Comparison of ENCODE assay signal across 8 cellular contexts in genomic region chr14:39266589-39266870, GRCh38. TPM values are rescaled to one million over a fixed set of nuclear protein-coding genes. Genes with fewer than 3 reads are reported as not detected.
DNase-seq lines count a peak whose midpoint lies in the region; ATAC-seq and TF ChIP-seq lines count a peak whose summit lies in the region.

No MANE protein-coding gene starts in this region.

- WGBS in neuronal stem cell (ENCODE audit: extremely low coverage in 2 of 2, insufficient read length in 2 of 2, insufficient replicate concordance in 1 of 2), 2 donors: no CpG with 5 or more reads among the region's 28 CpGs

- peaks cover 24% of the 10 kb centered on the region for H3K79me2 ChIP-seq in fibroblast of lung (ENCODE audit: control insufficient read depth, insufficient read depth, low read length)

- H2BK12ac ChIP-seq in neuronal stem cell (ENCODE audit: low read length): peak overlapping the region; percentile 30

- no peak overlapping the region for H4K91ac ChIP-seq in neuronal stem cell (ENCODE audit: low read depth, low read length, poor library complexity)

- H3K4ac ChIP-seq in neuronal stem cell (ENCODE audit: low read length): no peak overlapping the region

- no peak overlapping the region for H2BK120ac ChIP-seq in neuronal stem cell (ENCODE audit: low read depth, low read length)

- H3K36me3 ChIP-seq in fibroblast of lung (ENCODE audit: control insufficient read depth, insufficient read depth, low read length) (no peaks in the 10 kb centered on the region), neuronal stem cell (replicated peaks in 1 of 2; ENCODE audit: control insufficient read depth in 2 of 2, insufficient read depth in 2 of 2, low read length in 2 of 2) (no peaks in the 10 kb centered on the region)

- peak overlapping the region; percentile 98 for H3K18ac ChIP-seq in neuronal stem cell (ENCODE audit: low read length)

- H2AFZ ChIP-seq in fibroblast of lung (ENCODE audit: low read length) (peak overlapping the region; percentile 94), neuronal stem cell (ENCODE audit: low read length) (peak overlapping the region; percentile 99)

- no peaks in the 10 kb centered on the region for H3K4me1 ChIP-seq in fibroblast of lung (ENCODE audit: control insufficient read depth, extremely low read depth, insufficient read depth, low read length)
- H3K4me1 ChIP-seq in neuronal stem cell (ENCODE audit: control insufficient read depth in 2 of 2, insufficient read depth in 1 of 2, low read depth in 1 of 2, low read length in 2 of 2): peaks cover 3 to 14% of the 10 kb centered on the region in 2 donors

- peak overlapping the region; percentile 92 for H3K4me2 ChIP-seq in fibroblast of lung (ENCODE audit: extremely low read depth, insufficient read depth, low read length)
- peak overlapping the region; percentile 89 for H3K4me2 ChIP-seq in neuronal stem cell (ENCODE audit: insufficient read depth, low read length, poor library complexity, severe bottlenecking)

- H3K4me3 ChIP-seq in fibroblast of lung (replicated peaks in 1 of 4; ENCODE audit: control extremely low read depth in 1 of 4, insufficient read depth in 1 of 4, low read depth in 3 of 4, low read length in 4 of 4) (peak overlapping the region; percentile 76 to 97 (median 88)), neuronal stem cell (ENCODE audit: low read length in 2 of 2) (peak overlapping the region; percentile 65 to 90)

- no peaks in the 10 kb centered on the region for H3K27me3 ChIP-seq in fibroblast of lung (ENCODE audit: control insufficient read depth, insufficient read depth, low read length)
- H3K27me3 ChIP-seq in neuronal stem cell (ENCODE audit: control insufficient read depth in 3 of 3, insufficient read depth in 3 of 3, low read depth in 1 of 3, low read length in 3 of 3): no peaks in the 10 kb centered on the region

- H3K9me3 ChIP-seq in fibroblast of lung (ENCODE audit: control insufficient read depth, insufficient read depth, low read depth, low read length) (no peaks in the 10 kb centered on the region), neuronal stem cell (replicated peaks in 1 of 2; ENCODE audit: control insufficient read depth in 2 of 2, insufficient read depth in 1 of 2, low read depth in 1 of 2, low read length in 2 of 2) (peaks cover 0 to 6% of the 10 kb centered on the region in 2 donors)

- peak overlapping the region; percentile 77 for H2BK5ac ChIP-seq in neuronal stem cell (ENCODE audit: low read length)

- H3K9ac ChIP-seq in fibroblast of lung (ENCODE audit: insufficient read depth, low read length) (peak overlapping the region; percentile 98), neuronal stem cell (ENCODE audit: low read depth, low read length, poor library complexity) (no peak overlapping the region)

- no peak for TF ChIP-seq CTCF in fibroblast of lung (conservative IDR thresholded peaks at IDR 0.05 in 1 of 2, IDR thresholded peaks at IDR 0.05 in 1 of 2; ENCODE audit: low read depth in 1 of 2, low read length in 2 of 2)

- DNase-seq in AG20443 (ENCODE audit: low spot score) (peak; percentile 68), T-helper 9 cell (peak; percentile 21), fibroblast of lung (ENCODE audit: low read depth in 2 of 2) (peak in 1 of 2 donors; percentile 65), neuronal stem cell (ENCODE audit: low spot score) (no peak), COR-L47 (lab: John Stamatoyannopoulos, UW) (no peak), NCI-H2227 (lab: John Stamatoyannopoulos, UW; ENCODE audit: unreplicated experiment) (no peak)

- H4K8ac ChIP-seq in neuronal stem cell (ENCODE audit: low read depth, low read length): no peak overlapping the region

- H4K20me1 ChIP-seq in fibroblast of lung (ENCODE audit: control insufficient read depth, extremely low read depth, insufficient read depth, low read length): no peaks in the 10 kb centered on the region

- peak overlapping the region; percentile 96 for H3K23ac ChIP-seq in neuronal stem cell (ENCODE audit: low read depth, low read length, poor library complexity)

- H3K27ac ChIP-seq in fibroblast of lung (ENCODE audit: insufficient read depth, low read length) (peak overlapping the region; percentile 98), neuronal stem cell (replicated peaks; ENCODE audit: low read length) (peak overlapping the region; percentile 94)

- no peak overlapping the region for H2AK5ac ChIP-seq in neuronal stem cell (ENCODE audit: low read depth, low read length)

- no peaks in the 10 kb centered on the region for H3K79me1 ChIP-seq in neuronal stem cell (ENCODE audit: low read depth, low read length)

- H2BK15ac ChIP-seq in neuronal stem cell (ENCODE audit: low read length): peak overlapping the region; percentile 62

- no peak overlapping the region for H3K14ac ChIP-seq in neuronal stem cell (ENCODE audit: low read length)

- ATAC-seq in GM19023 (IDR thresholded peaks at IDR 0.05; ENCODE audit: unreplicated experiment) (peak; percentile 46), HG03159 (IDR thresholded peaks at IDR 0.05; ENCODE audit: unreplicated experiment) (peak; percentile 36)

RNA-seq across cellular contexts. Expression of gene MIA2, which starts 32.8 kb away (rescaled TPM):
- 11.8 and 15.0 TPM in 2 replicates for total RNA-seq in fibroblast of lung
- polyA plus RNA-seq in fibroblast of lung: 8.5 and 9.7 TPM in 2 replicates
- polyA plus RNA-seq in fibroblast of lung (2012): 5.9 and 7.3 TPM in 2 replicates
- polyA minus RNA-seq in fibroblast of lung (ENCODE audit: low replicate concordance): 2.0 and 3.2 TPM in 2 replicates
- 11.5 TPM for polyA plus RNA-seq in neuronal stem cell (2013, experiment 1 of 2)
- 12.2 TPM for polyA plus RNA-seq in neuronal stem cell (2013, experiment 2 of 2)

Comparison
In these comparisons a context has a peak if more than half of its experiments do, and no peak if none do; other contexts are left out.
1. DNase-seq: peak in AG20443 (single experiment) and T-helper 9 cell (single experiment); none in neuronal stem cell (single experiment), COR-L47 (single experiment) and NCI-H2227 (single experiment).